18 cellular contexts compared by ENCODE assay signal in genomic region chr1:157004771-157005170, GRCh38. TPM values are rescaled to one million over a fixed set of nuclear protein-coding genes. Genes with fewer than 3 reads are reported as not detected.
DNase-seq lines count a peak whose midpoint lies in the region; ATAC-seq and TF ChIP-seq lines count a peak whose summit lies in the region.
"Had no signal": no experiment of that assay in that cellular context is flagged by ENCODE, and none has a peak within 500 bp of the region (broad histone marks: within the 10 kb centered on the region; RNA-seq: fewer than 3 reads in every experiment).

No MANE protein-coding gene starts in this region.

- H3K18ac ChIP-seq in H9 (ENCODE audit: insufficient read length, low read depth, low read length), result no peak overlapping the region

- H3K14ac ChIP-seq in H9 (ENCODE audit: insufficient read depth, low read length), result no peak overlapping the region

- no peaks in the 10 kb centered on the region for H3K9me3 Mint-ChIP-seq in H9
- H3K9me3 Mint-ChIP-seq: CD4-positive, CD25-positive, alpha-beta regulatory T cell had no signal

- H2AFZ ChIP-seq in H9 (ENCODE audit: low read length), result no peak overlapping the region
- H2AFZ ChIP-seq: PC-9 had no signal

- TF ChIP-seq CTCF in spleen (IDR thresholded peaks at IDR 0.05 in 8 of 11, conservative IDR thresholded peaks at IDR 0.05 in 3 of 11) (no peak), H9 (conservative IDR thresholded peaks at IDR 0.05) (no peak)

- H3K4me2 ChIP-seq in H9 (ENCODE audit: insufficient read depth, insufficient read length, low read length), result no peak overlapping the region
- H3K4me2 ChIP-seq: KMS-11, PC-9 had no signal

- H2BK5ac ChIP-seq in H9 (ENCODE audit: insufficient read length, low read length), result no peak overlapping the region

- no peak overlapping the region for H3K23ac ChIP-seq in H9 (ENCODE audit: insufficient read length, low read depth, low read length)

- no peaks in the 10 kb centered on the region for H3K27me3 ChIP-seq in iPS-18a (ENCODE audit: control insufficient read depth, insufficient read depth, low read length)
- H3K27me3 ChIP-seq in spleen (replicated peaks in 1 of 7), result no peaks in the 10 kb centered on the region
- no peaks in the 10 kb centered on the region for H3K27me3 ChIP-seq in H9 (ENCODE audit: insufficient read depth, low read length)

- intact Hi-C loops in left ventricle myocardium superior (cut with micrococcal nuclease) (no loop called here), cardiac septum (cut with DNase I) (no loop called here), spleen (cut with DNase I; ENCODE audit: low total_unique reads) (no loop called here)

- peak; percentile 21 for ATAC-seq in left ventricle myocardium superior
- ATAC-seq in HG03460 (IDR thresholded peaks at IDR 0.05; ENCODE audit: unreplicated experiment), result no peak
- ATAC-seq: Right ventricle myocardium inferior had no signal

- H3K27ac Mint-ChIP-seq in H9, result peak overlapping the region in 1 of 3 experiments; percentile 14; a peak in 1 of 7 replicates
- H3K27ac Mint-ChIP-seq: CD4-positive, CD25-positive, alpha-beta regulatory T cell had no signal

- H3K79me1 ChIP-seq in H9 (ENCODE audit: insufficient read depth, low read depth, low read length, poor library complexity, severe bottlenecking), result no peaks in the 10 kb centered on the region

- H3K9ac ChIP-seq in iPS-18a (ENCODE audit: low read length), result no peak overlapping the region
- H3K9ac ChIP-seq in H9 (ENCODE audit: extremely low read depth, insufficient read length, low read length), result no peak overlapping the region
- H3K9ac ChIP-seq: KMS-11 had no signal

- H3K4me1 ChIP-seq in iPS-18a (ENCODE audit: control insufficient read depth, low read depth, low read length), result peaks cover 21% of the 10 kb centered on the region
- peaks cover 0 to 19% (median 2%) of the 10 kb centered on the region in 6 donors for H3K4me1 ChIP-seq in spleen
- peaks cover 15% of the 10 kb centered on the region for H3K4me1 ChIP-seq in H9 (ENCODE audit: insufficient read depth, low read length)

- no peak overlapping the region for H4K91ac ChIP-seq in H9 (ENCODE audit: insufficient read length, low read depth, low read length)

- H4K8ac ChIP-seq in H9 (replicated peaks; ENCODE audit: insufficient read length, low read depth, low read length), result no peak overlapping the region

- H3K4ac ChIP-seq in H9 (ENCODE audit: low read depth, low read length), result no peak overlapping the region

- no peak overlapping the region for H2BK12ac ChIP-seq in H9 (ENCODE audit: insufficient read length, low read depth, low read length)

- H3K23me2 ChIP-seq in H9 (ENCODE audit: insufficient read length, low read depth, low read length, poor library complexity, severe bottlenecking), result no peaks in the 10 kb centered on the region

- no peak overlapping the region for H3K4me3 ChIP-seq in iPS-18a (ENCODE audit: low read length)
- no peak overlapping the region for H3K4me3 ChIP-seq in spleen
- H3K4me3 ChIP-seq: PC-9 had no signal

- no peak overlapping the region for H3K56ac ChIP-seq in H9 (ENCODE audit: insufficient read length, low read depth, low read length)

- no peak overlapping the region for H3K4me3 Mint-ChIP-seq in H9
- H3K4me3 Mint-ChIP-seq: CD4-positive, CD25-positive, alpha-beta regulatory T cell had no signal

- H3K79me2 ChIP-seq in H9 (ENCODE audit: insufficient read depth, low read length), result peaks cover 4% of the 10 kb centered on the region; the same call in 1 of the 2 replicates

- DNase-seq in left ventricle myocardium superior (no peak), cardiac septum (ENCODE audit: low spot score) (no peak), dermis blood vessel endothelial cell (peak; percentile 29), spleen (no peak), medulla oblongata (ENCODE audit: extremely low spot score) (no peak), H9 (no peak)
- DNase-seq: CD4-positive, CD25-positive, alpha-beta regulatory T cell; DMS79 treated with DMSO at 0.1 percent for 48 hours; NCI-H1092 treated with DMSO at 0.1 percent for 48 hours; NCI-H187; NCI-H2171; NCI-H446 treated with DMSO at 0.1 percent for 48 hours; NCI-H748 treated with DMSO at 0.1 percent for 48 hours; PC-9 had no signal

- no peak overlapping the region for H2BK15ac ChIP-seq in H9 (ENCODE audit: low read depth, low read length)

- no peaks in the 10 kb centered on the region for H4K20me1 ChIP-seq in H9 (ENCODE audit: control insufficient read depth, insufficient read depth, insufficient read length)

- 17 to 46% (median 20%) methylated on average over 2 of the region's 2 CpGs for WGBS in spleen, 5 donors
- no CpG with 5 or more reads among the region's 2 CpGs for WGBS in H9 (ENCODE audit: extremely low coverage, insufficient read length, low lambda C conversion rate)

- H3K4me1 Mint-ChIP-seq in H9, result peaks cover 47 to 62% of the 10 kb centered on the region in 2 experiments
- H3K4me1 Mint-ChIP-seq: CD4-positive, CD25-positive, alpha-beta regulatory T cell had no signal

- H3T11ph ChIP-seq in H9 (ENCODE audit: low read length), result no peak overlapping the region

- no peak overlapping the region for H4K5ac ChIP-seq in H9 (ENCODE audit: insufficient read length, low read depth, low read length)

- no peaks in the 10 kb centered on the region for H3K27me3 Mint-ChIP-seq in H9 (ENCODE audit: low read depth)

- H3K36me3 ChIP-seq in iPS-18a (ENCODE audit: control insufficient read depth, low read depth, low read length) (no peaks in the 10 kb centered on the region), spleen (no peaks in the 10 kb centered on the region)

- no peak overlapping the region for H2AK5ac ChIP-seq in H9 (ENCODE audit: insufficient read length, low read length)

- H3K27ac ChIP-seq in iPS-18a (ENCODE audit: low read length), result peak overlapping the region; percentile 26
- peak overlapping the region in 5 of 8 donors; percentile 0 to 47 (median 25) for H3K27ac ChIP-seq in spleen
- H3K27ac ChIP-seq in H9 (ENCODE audit: insufficient read length, low read depth, low read length), result no peak overlapping the region
- H3K27ac ChIP-seq: KMS-11, PC-9 had no signal

- H3K9me3 ChIP-seq in iPS-18a (ENCODE audit: control insufficient read depth, low read depth, low read length) (no peaks in the 10 kb centered on the region), spleen (no peaks in the 10 kb centered on the region), H9 (ENCODE audit: control insufficient read depth, low read depth, low read length) (no peaks in the 10 kb centered on the region)

- no peak overlapping the region for H2BK20ac ChIP-seq in H9 (ENCODE audit: low read depth, low read length, poor library complexity, severe bottlenecking)

- no peak for TF ChIP-seq POLR2A in spleen (IDR thresholded peaks at IDR 0.05)

- no peak overlapping the region for H2BK120ac ChIP-seq in H9 (ENCODE audit: low read depth, low read length, poor library complexity, severe bottlenecking)

- H3K36me3 Mint-ChIP-seq in H9 (ENCODE audit: insufficient read depth in 1 of 3, low read depth in 3 of 3), result no peaks in the 10 kb centered on the region
- H3K36me3 Mint-ChIP-seq: CD4-positive, CD25-positive, alpha-beta regulatory T cell had no signal

RNA-seq across cellular contexts. Expression of gene ARHGEF11, which starts 40.8 kb away (rescaled TPM):
- total RNA-seq in left ventricle myocardium superior (28.8 TPM), cardiac septum (29.8 TPM), dermis blood vessel endothelial cell (22.0 and 23.3 TPM in 2 replicates), spleen (10 to 100 TPM; 28.4 to 65.3 (median 45.5) TPM), H9 (2021) (38.1 and 41.1 TPM in 2 replicates)
- 10 to 100 TPM in 1 of 3 donors, 1 to 10 TPM in 2; 3.4 to 10.2 (median 3.4) TPM for polyA plus RNA-seq in spleen
